ENCODE assay signal across 8 cellular contexts in genomic region chr12:106582661-106583577, GRCh38. TPM values are rescaled to one million over a fixed set of nuclear protein-coding genes. Genes with fewer than 3 reads are reported as not detected.
DNase-seq lines count a peak whose midpoint lies in the region; ATAC-seq and TF ChIP-seq lines count a peak whose summit lies in the region.

Gene RFX4 (plus strand): TSS chr12:106583004. CDS start chr12:106583321, 317 bp downstream.

- peak within 1 kb of the TSS; percentile 25 for H3K4me3 ChIP-seq in SJSA1
- H3K4me3 ChIP-seq in foreskin fibroblast (ENCODE audit: low read depth in 1 of 2, low read length in 2 of 2): peak within 1 kb of the TSS; percentile 17 to 40

- peaks cover 10% of the 10 kb centered on the region for H3K4me1 ChIP-seq in SJSA1 (replicated peaks)

- H3K9me3 ChIP-seq in SJSA1 (replicated peaks): no peaks in the 10 kb centered on the region

- H3K27ac ChIP-seq in SJSA1: no peak within 1 kb of the TSS

- no peak for ATAC-seq in GM19351 (IDR thresholded peaks at IDR 0.05; ENCODE audit: unreplicated experiment)

- no peak for TF ChIP-seq CTCF in foreskin fibroblast (IDR thresholded peaks at IDR 0.05; ENCODE audit: low read depth, low read length)

- H3K27me3 ChIP-seq in SJSA1 (replicated peaks): peaks cover 79% of the 10 kb centered on the region

- DNase-seq in GM03348 (ENCODE audit: low spot score): peak; percentile 15
- no peak for DNase-seq in SJSA1 (ENCODE audit: low read depth in 1 of 2, low spot score in 2 of 2)
- no peak for DNase-seq in foreskin fibroblast
- DNase-seq in retina: peak; percentile 73
- no peak for DNase-seq in GM19238 (ENCODE audit: insufficient read length, low spot score)
- no peak for DNase-seq in NCI-H2171 (lab: John Stamatoyannopoulos, UW)
- DNase-seq in NK-92 treated with Interleukin-12 subunit alpha and Interleukin-12 subunit beta, amount 100 ng/mL, for 24 hours (lab: John Stamatoyannopoulos, UW): no peak

- no peaks in the 10 kb centered on the region for H3K36me3 ChIP-seq in SJSA1

RNA-seq across cellular contexts. Expression of gene RFX4, which starts in this region (rescaled TPM):
- total RNA-seq in SJSA1 (2014; rRNA removed; shearing (Covaris generic)): not detected in 2 replicates

Comparison
In these comparisons a context has a peak if more than half of its experiments do, and no peak if none do; other contexts are left out.
1. DNase-seq: peak in GM03348 (single experiment) and retina (single experiment); none in SJSA1 (0 of 2), foreskin fibroblast (0 of 2), GM19238 (single experiment), NCI-H2171 (single experiment) and NK-92 treated with Interleukin-12 subunit alpha and Interleukin-12 subunit beta, amount 100 ng/mL, for 24 hours (single experiment).